ENCODE assay signal across 10 cellular contexts in the genomic region with DNA sequence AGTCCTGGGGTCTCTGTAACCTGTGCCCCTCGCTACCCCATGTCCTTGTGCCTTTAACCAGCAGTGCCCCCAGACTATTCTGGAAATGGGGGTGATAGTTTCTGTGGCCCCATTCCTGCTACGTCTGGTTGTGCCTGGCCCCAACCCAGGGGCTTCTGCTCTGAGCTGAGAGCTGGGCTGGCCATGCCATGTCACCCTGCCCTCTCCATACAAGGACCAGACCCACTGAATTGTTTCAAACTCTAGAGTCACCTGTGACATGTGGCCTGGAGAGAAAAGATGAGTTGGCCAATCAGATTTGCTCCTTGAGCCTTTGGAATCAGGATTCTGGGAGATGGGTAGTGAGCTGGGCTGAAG.
DNase-seq lines count a peak whose midpoint lies in the region; ATAC-seq, FAIRE-seq and TF ChIP-seq lines count a peak whose summit lies in the region.
"Had no signal": no experiment of that assay in that cellular context is flagged by ENCODE, and none has a peak within 500 bp of the region (broad histone marks: within the 10 kb centered on the region; RNA-seq: fewer than 3 reads in every experiment).

No MANE protein-coding gene starts in this region.

- H3K36me3 Mint-ChIP-seq in activated naive CD4-positive, alpha-beta T cell treated with anti-CD3 and anti-CD28 coated beads, Interleukin-2, amount 50 U/mL, for 72 hours: peaks cover 0 to 6% of the 10 kb centered on the region in 2 donors
- peaks cover 19% of the 10 kb centered on the region for H3K36me3 Mint-ChIP-seq in activated T-helper 1 cell treated with anti-CD3 and anti-CD28 coated beads, Interleukin-12 subunit alpha, Interleukin-12 subunit beta, Interleukin-2, Interleukin-4 antibody, amounts not matched to agents 30 ng/mL and 10 ng/mL and 1 ng/mL, durations not matched to agents 14 hours and 24 hours and 36 hours (ENCODE audit: low read depth)
- peaks cover 1% of the 10 kb centered on the region; the same call in 1 of the 2 replicates for H3K36me3 Mint-ChIP-seq in WTC11

- no peak for FAIRE-seq in keratinocyte (lab: Jason Lieb, UNC)

- H4K20me1 ChIP-seq in keratinocyte (ENCODE audit: control insufficient read depth, extremely low read depth, insufficient read depth, low read length): no peaks in the 10 kb centered on the region

- intact Hi-C loops in activated T-helper 1 cell treated with anti-CD3 and anti-CD28 coated beads, Interleukin-12 subunit alpha, Interleukin-12 subunit beta, Interleukin-2, Interleukin-4 antibody, amounts not matched to agents 30 ng/mL and 10 ng/mL and 1 ng/mL, durations not matched to agents 14 hours and 24 hours and 36 hours (cut with micrococcal nuclease): loop anchor here (5.0 to 10.0 kb wide), 2 partner anchors 181 to 561 kb away; partner anchors contain the start of gene CACUL1

- dilution Hi-C loops in keratinocyte (cut with MboI; ENCODE audit: extremely low pct_ligation_motif_present, low sequenced_read_pairs): no loop called here

- H3K4me1 Mint-ChIP-seq in activated T-helper 1 cell treated with anti-CD3 and anti-CD28 coated beads, Interleukin-12 subunit alpha, Interleukin-12 subunit beta, Interleukin-2, Interleukin-4 antibody, amounts not matched to agents 30 ng/mL and 10 ng/mL and 1 ng/mL, durations not matched to agents 14 hours and 24 hours and 36 hours (ENCODE audit: low read depth): peaks cover 60% of the 10 kb centered on the region
- peaks cover 42% of the 10 kb centered on the region for H3K4me1 Mint-ChIP-seq in WTC11

- TF ChIP-seq CTCF in keratinocyte (optimal IDR thresholded peaks at IDR 0.05 in 1 of 3, IDR thresholded peaks at IDR 0.05 in 1 of 3, conservative IDR thresholded peaks at IDR 0.05 in 1 of 3; ENCODE audit: extremely low read depth in 1 of 3, insufficient read depth in 2 of 3, low read length in 3 of 3): no peak
- TF ChIP-seq CTCF in WTC11 (IDR thresholded peaks at IDR 0.05): no peak

- no peak overlapping the region for H3K4me3 Mint-ChIP-seq in activated T-helper 1 cell treated with anti-CD3 and anti-CD28 coated beads, Interleukin-12 subunit alpha, Interleukin-12 subunit beta, Interleukin-2, Interleukin-4 antibody, amounts not matched to agents 30 ng/mL and 10 ng/mL and 1 ng/mL, durations not matched to agents 14 hours and 24 hours and 36 hours
- no peak overlapping the region for H3K4me3 Mint-ChIP-seq in WTC11

- no peak for ATAC-seq in activated naive CD4-positive, alpha-beta T cell treated with anti-CD3 and anti-CD28 coated beads, Interleukin-2, amount 50 U/mL, for 72 hours
- ATAC-seq in WTC11 (no peak), HG03342 (IDR thresholded peaks at IDR 0.05; ENCODE audit: unreplicated experiment) (no peak)

- no peak overlapping the region for H3K9ac ChIP-seq in keratinocyte (ENCODE audit: control insufficient read depth, extremely low read depth, insufficient read depth, low read length)
- H3K9ac ChIP-seq in subcutaneous abdominal adipose tissue (ENCODE audit: low read length in 5 of 5): peak overlapping the region in 1 of 5 donors; percentile 56

- H3K27me3 ChIP-seq in keratinocyte (ENCODE audit: control insufficient read depth, extremely low read depth, insufficient read depth, low read length) (no peaks in the 10 kb centered on the region), subcutaneous abdominal adipose tissue (ENCODE audit: control insufficient read depth in 5 of 5, insufficient read depth in 4 of 5, low read length in 5 of 5) (no peaks in the 10 kb centered on the region)
- H3K27me3 ChIP-seq: testis had no signal

- H3K4me1 ChIP-seq in keratinocyte (ENCODE audit: control insufficient read depth, extremely low read depth, insufficient read depth, low read length): peaks cover 30% of the 10 kb centered on the region
- H3K4me1 ChIP-seq in subcutaneous abdominal adipose tissue (ENCODE audit: control insufficient read depth in 5 of 5, insufficient read depth in 5 of 5, low read length in 5 of 5): peaks cover 0 to 52% (median 17%) of the 10 kb centered on the region in 5 donors
- H3K4me1 ChIP-seq: testis had no signal

- no peak overlapping the region for H2AFZ ChIP-seq in keratinocyte (ENCODE audit: control insufficient read depth, low read length)

- H3K9me1 ChIP-seq in keratinocyte (ENCODE audit: control insufficient read depth, extremely low read depth, insufficient read depth, low read length): peaks cover 6% of the 10 kb centered on the region

- H3K27me3 Mint-ChIP-seq in activated T-helper 1 cell treated with anti-CD3 and anti-CD28 coated beads, Interleukin-12 subunit alpha, Interleukin-12 subunit beta, Interleukin-2, Interleukin-4 antibody, amounts not matched to agents 30 ng/mL and 10 ng/mL and 1 ng/mL, durations not matched to agents 14 hours and 24 hours and 36 hours (ENCODE audit: insufficient read depth): peaks cover 10% of the 10 kb centered on the region
- H3K27me3 Mint-ChIP-seq in WTC11 (ENCODE audit: low read depth): no peaks in the 10 kb centered on the region

- H3K9me3 Mint-ChIP-seq in activated naive CD4-positive, alpha-beta T cell treated with anti-CD3 and anti-CD28 coated beads, Interleukin-2, amount 50 U/mL, for 72 hours: peaks cover 7 to 11% of the 10 kb centered on the region in 2 donors
- H3K9me3 Mint-ChIP-seq in activated T-helper 1 cell treated with anti-CD3 and anti-CD28 coated beads, Interleukin-12 subunit alpha, Interleukin-12 subunit beta, Interleukin-2, Interleukin-4 antibody, amounts not matched to agents 30 ng/mL and 10 ng/mL and 1 ng/mL, durations not matched to agents 14 hours and 24 hours and 36 hours: no peaks in the 10 kb centered on the region
- H3K9me3 Mint-ChIP-seq in WTC11: peaks cover 10% of the 10 kb centered on the region

- H3K4me2 ChIP-seq in keratinocyte (ENCODE audit: control insufficient read depth, extremely low read depth, insufficient read depth, low read depth, low read length): peak overlapping the region; percentile 50

- H3K9me3 ChIP-seq in keratinocyte (ENCODE audit: control insufficient read depth, low read depth, low read length) (no peaks in the 10 kb centered on the region), subcutaneous abdominal adipose tissue (ENCODE audit: control insufficient read depth in 5 of 5, low read length in 5 of 5) (no peaks in the 10 kb centered on the region)
- H3K9me3 ChIP-seq: testis had no signal

- H3K27ac ChIP-seq in keratinocyte (ENCODE audit: control insufficient read depth, insufficient read depth, low read length) (peak overlapping the region; percentile 59), subcutaneous abdominal adipose tissue (ENCODE audit: low read depth, low read length) (peak overlapping the region; percentile 45)
- H3K27ac ChIP-seq: testis had no signal

- POLR2A ChIA-PET in WTC11 (lab: Charles Lee): interaction anchor here (0.7 kb wide), 1 partner anchor 112 kb away, joined by 3 read pairs; no protein-coding TSS in a partner anchor

- H3K4me3 ChIP-seq in keratinocyte (ENCODE audit: control insufficient read depth in 2 of 3, extremely low read depth in 1 of 3, insufficient read depth in 2 of 3, low read depth in 1 of 3, low read length in 3 of 3) (no peak overlapping the region), subcutaneous abdominal adipose tissue (ENCODE audit: low read depth in 1 of 5, low read length in 5 of 5) (no peak overlapping the region)
- H3K4me3 ChIP-seq: testis had no signal

- peaks cover 2% of the 10 kb centered on the region for H3K79me2 ChIP-seq in keratinocyte (ENCODE audit: control insufficient read depth, insufficient read depth, low read length)

- H3K36me3 ChIP-seq in keratinocyte (ENCODE audit: control insufficient read depth in 2 of 2, extremely low read depth in 1 of 2, insufficient read depth in 2 of 2, low read length in 2 of 2) (peaks cover 0 to 2% of the 10 kb centered on the region in 2 experiments), subcutaneous abdominal adipose tissue (ENCODE audit: control insufficient read depth in 5 of 5, insufficient read depth in 5 of 5, low read length in 5 of 5) (no peaks in the 10 kb centered on the region)

- no peak for DNase-seq in activated naive CD4-positive, alpha-beta T cell treated with anti-CD3 and anti-CD28 coated beads, Interleukin-2, amount 50 U/mL, for 72 hours (ENCODE audit: low spot score in 2 of 2)
- no peak for DNase-seq in activated naive CD4-positive, alpha-beta T cell treated with anti-CD3 and anti-CD28 coated beads, Interleukin-2, amount 50 U/mL, for 16 hours
- DNase-seq in activated T-helper 1 cell treated with anti-CD3 and anti-CD28 coated beads, Interleukin-12 subunit alpha, Interleukin-12 subunit beta, Interleukin-2, Interleukin-4 antibody, amounts not matched to agents 30 ng/mL and 10 ng/mL and 1 ng/mL, durations not matched to agents 14 hours and 24 hours and 36 hours (ENCODE audit: low spot score): no peak
- DNase-seq in keratinocyte (ENCODE audit: low read depth, low spot score) (no peak), WTC11 (ENCODE audit: low spot score) (no peak)
- DNase-seq in NK-92 treated with Interleukin-12 subunit alpha and Interleukin-12 subunit beta, amount 100 ng/mL, for 24 hours (lab: John Stamatoyannopoulos, UW): no peak
- DNase-seq: NCI-H1105, testis had no signal

- H3K27ac Mint-ChIP-seq in activated naive CD4-positive, alpha-beta T cell treated with anti-CD3 and anti-CD28 coated beads, Interleukin-2, amount 50 U/mL, for 72 hours: peak overlapping the region; percentile 87 to 97
- H3K27ac Mint-ChIP-seq in activated T-helper 1 cell treated with anti-CD3 and anti-CD28 coated beads, Interleukin-12 subunit alpha, Interleukin-12 subunit beta, Interleukin-2, Interleukin-4 antibody, amounts not matched to agents 30 ng/mL and 10 ng/mL and 1 ng/mL, durations not matched to agents 14 hours and 24 hours and 36 hours: peak overlapping the region; percentile 95
- no peak overlapping the region for H3K27ac Mint-ChIP-seq in WTC11

- CTCF ChIA-PET in WTC11 (lab: Charles Lee): interaction anchor here (0.6 to 1.7 kb wide), 5 partner anchors 26 to 117 kb away, joined by 3 to 4 read pairs (median 4); no protein-coding TSS in a partner anchor

TF ChIP-seq in WTC11, 78 proteins besides CTCF, POLR2A, EP300 and RAD21 (continues in another document):
- no peak for TF ChIP-seq HMGXB4 (CRISPR knock-in tag; IDR thresholded peaks at IDR 0.05)
